8 cellular contexts compared by ENCODE assay signal in genomic region chr5:125412561-125413535, GRCh38.
DNase-seq lines count a peak whose midpoint lies in the region; ATAC-seq, FAIRE-seq and TF ChIP-seq lines count a peak whose summit lies in the region.

No MANE protein-coding gene starts in this region.

- H3K4me3 Mint-ChIP-seq in activated CD4-positive, alpha-beta T cell treated with anti-CD3 and anti-CD28 coated beads, Interleukin-2, amount 10 ng/mL, durations not matched to agents 24 days and 14 days: no peak overlapping the region

- no peaks in the 10 kb centered on the region for H3K36me3 ChIP-seq in breast epithelium

- peak; percentile 28 for ATAC-seq in HG03039 (IDR thresholded peaks at IDR 0.05; ENCODE audit: unreplicated experiment)

- TF ChIP-seq POLR2A in GM12892 (IDR thresholded peaks at IDR 0.05; ENCODE audit: low read depth, low read length) (no peak), breast epithelium (IDR thresholded peaks at IDR 0.05) (no peak)

- H3K27me3 ChIP-seq in breast epithelium: no peaks in the 10 kb centered on the region

- H3K9me3 Mint-ChIP-seq in activated CD4-positive, alpha-beta T cell treated with anti-CD3 and anti-CD28 coated beads, Interleukin-2, amount 10 ng/mL, durations not matched to agents 24 days and 14 days: no peaks in the 10 kb centered on the region

- intact Hi-C loops in breast epithelium (cut with DNase I; ENCODE audit: low total_unique reads): no loop called here
- intact Hi-C loops in activated CD4-positive, alpha-beta T cell treated with anti-CD3 and anti-CD28 coated beads, Interleukin-2, amount 10 ng/mL, durations not matched to agents 24 days and 14 days (cut with micrococcal nuclease): no loop called here

- no peaks in the 10 kb centered on the region for H3K4me1 Mint-ChIP-seq in activated CD4-positive, alpha-beta T cell treated with anti-CD3 and anti-CD28 coated beads, Interleukin-2, amount 10 ng/mL, durations not matched to agents 24 days and 14 days

- DNase-seq in GM12892 (ENCODE audit: insufficient read length) (no peak), NCI-H345 (lab: John Stamatoyannopoulos, UW) (peak; percentile 75), breast epithelium (ENCODE audit: low spot score in 2 of 2) (peak; percentile 55 to 74), iPS-NIHi11 (ENCODE audit: low spot score) (peak; percentile 81), skeletal muscle cell (ENCODE audit: low read depth) (peak; percentile 88)
- DNase-seq in activated effector memory CD4-positive, alpha-beta T cell treated with anti-CD3 and anti-CD28 coated beads, Interleukin-2, amount 50 U/mL, for 16 hours: no peak
- no peak for DNase-seq in activated CD4-positive, alpha-beta T cell treated with anti-CD3 and anti-CD28 coated beads, Interleukin-2, amount 10 ng/mL, durations not matched to agents 24 days and 14 days

- FAIRE-seq in GM12892 (lab: Jason Lieb, UNC): peak; percentile 67

- H3K36me3 Mint-ChIP-seq in activated CD4-positive, alpha-beta T cell treated with anti-CD3 and anti-CD28 coated beads, Interleukin-2, amount 10 ng/mL, durations not matched to agents 24 days and 14 days (ENCODE audit: low read depth): no peaks in the 10 kb centered on the region

- H3K9me3 ChIP-seq in breast epithelium: no peaks in the 10 kb centered on the region

- H3K4me3 ChIP-seq in breast epithelium (peak overlapping the region in 2 of 3 donors; percentile 39 to 52), skeletal muscle cell (ENCODE audit: low read depth, low read length) (no peak overlapping the region)

- H3K27ac Mint-ChIP-seq in activated CD4-positive, alpha-beta T cell treated with anti-CD3 and anti-CD28 coated beads, Interleukin-2, amount 10 ng/mL, durations not matched to agents 24 days and 14 days: no peak overlapping the region

- H3K27ac ChIP-seq in breast epithelium: peak overlapping the region; percentile 86 to 89

- H3K27me3 Mint-ChIP-seq in activated CD4-positive, alpha-beta T cell treated with anti-CD3 and anti-CD28 coated beads, Interleukin-2, amount 10 ng/mL, durations not matched to agents 24 days and 14 days: no peaks in the 10 kb centered on the region

- no peak for TF ChIP-seq CTCF in breast epithelium (IDR thresholded peaks at IDR 0.05)

- H3K4me1 ChIP-seq in breast epithelium: peaks cover 0 to 23% of the 10 kb centered on the region in 2 donors

Comparison
In these comparisons a context has a peak if more than half of its experiments do, and no peak if none do; other contexts are left out.
1. DNase-seq: peak in NCI-H345 (single experiment), breast epithelium (2 of 2), iPS-NIHi11 (single experiment) and skeletal muscle cell (single experiment); none in GM12892 (single experiment), activated effector memory CD4-positive, alpha-beta T cell treated with anti-CD3 and anti-CD28 coated beads, Interleukin-2, amount 50 U/mL, for 16 hours (single experiment) and activated CD4-positive, alpha-beta T cell treated with anti-CD3 and anti-CD28 coated beads, Interleukin-2, amount 10 ng/mL, durations not matched to agents 24 days and 14 days (single experiment).